Comparison of ENCODE assay signal across 1 cellular context in the genomic region with DNA sequence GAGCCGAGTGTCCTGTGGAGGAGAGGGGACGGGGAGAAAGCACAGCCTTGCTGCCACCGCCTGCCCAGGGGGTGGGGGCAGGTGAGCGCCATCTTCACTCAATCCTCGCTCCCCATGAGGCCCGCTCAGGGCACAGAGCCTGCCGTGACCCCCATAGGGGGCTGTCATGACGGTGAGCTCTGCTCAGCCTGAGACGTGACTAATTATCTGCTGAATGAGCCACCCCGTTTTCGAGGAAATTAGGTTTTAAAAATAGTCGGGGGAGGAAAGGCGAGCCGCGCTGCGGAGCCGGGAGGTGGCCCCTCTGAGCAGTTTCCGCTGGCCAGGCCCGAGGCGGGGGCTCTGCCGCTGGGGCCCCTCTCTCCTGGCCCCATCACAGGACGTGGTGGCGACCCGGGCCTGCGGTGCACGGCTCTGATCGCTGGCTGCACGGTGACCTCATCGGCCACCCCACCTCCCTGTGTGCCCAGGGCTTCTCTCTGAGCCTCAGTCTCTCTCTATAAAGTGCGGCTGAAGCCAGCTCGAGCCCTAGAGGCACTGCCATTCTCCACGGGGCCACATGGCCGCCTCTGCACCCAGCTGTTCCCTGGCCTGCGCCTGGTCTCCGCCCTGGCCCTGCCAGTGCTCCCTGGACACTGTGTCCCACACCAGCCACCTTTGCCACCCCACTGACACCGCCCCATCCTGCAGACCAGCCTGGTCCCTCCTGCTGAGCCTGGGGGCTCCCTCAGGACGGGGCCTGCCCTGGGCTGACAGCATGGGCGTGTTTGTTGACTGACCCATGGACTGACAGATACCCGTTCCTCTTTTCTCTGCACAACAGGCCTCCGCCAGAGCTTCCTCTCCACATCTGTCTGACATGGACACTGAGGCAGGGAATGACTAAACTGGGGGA.
TF ChIP-seq lines count a peak whose summit lies in the region.

No MANE protein-coding gene starts in this region.

TF ChIP-seq in GM12878, 131 proteins besides CTCF, POLR2A, EP300 and RAD21:
- no peak for TF ChIP-seq IRF3 (IDR thresholded peaks at IDR 0.05)
- peak; percentile 10; the same call in 1 of the 2 replicates for TF ChIP-seq YY1 (IDR thresholded peaks at IDR 0.05; ENCODE audit: low read depth, low read length)
